23 cellular contexts compared by ENCODE assay signal in the genomic region with DNA sequence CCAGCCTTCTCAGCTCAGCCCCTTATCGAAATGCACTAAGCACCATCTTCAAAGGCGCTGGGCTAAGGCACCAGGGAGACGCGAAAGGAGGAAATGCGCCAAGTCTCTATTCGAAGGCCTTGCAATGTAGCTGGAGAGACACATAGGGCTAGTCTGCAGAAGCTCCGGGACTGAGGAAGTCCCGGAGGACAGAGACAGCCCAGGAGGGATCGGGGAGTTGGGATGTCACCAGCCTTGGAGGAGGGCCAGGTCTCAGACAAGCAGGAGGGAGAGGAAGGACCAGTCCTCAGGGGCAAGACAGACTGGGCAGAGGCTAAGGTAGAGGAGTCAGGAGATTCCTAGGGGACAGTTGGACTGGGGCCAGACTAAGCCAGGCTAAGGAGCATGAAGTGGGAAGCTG. TPM values are rescaled to one million over a fixed set of nuclear protein-coding genes. Genes with fewer than 3 reads are reported as not detected.
A peak's percentile ranks its signal among the peaks of the same experiment; 100 is the strongest.
DNase-seq lines count a peak whose midpoint lies in the region; ATAC-seq, FAIRE-seq and TF ChIP-seq lines count a peak whose summit lies in the region.
"Had no signal": no experiment of that assay in that cellular context is flagged by ENCODE, and none has a peak within 500 bp of the region (broad histone marks: within the 10 kb centered on the region; RNA-seq: fewer than 3 reads in every experiment).

No MANE protein-coding gene starts in this region.

- H3K36me3 ChIP-seq in BLaER1, result no peaks in the 10 kb centered on the region
- no peaks in the 10 kb centered on the region for H3K36me3 ChIP-seq in MG63

- H3K27me3 ChIP-seq in BLaER1, result peaks cover 35% of the 10 kb centered on the region
- no peaks in the 10 kb centered on the region for H3K27me3 ChIP-seq in MG63
- H3K27me3 ChIP-seq: testis had no signal

- peaks cover 39% of the 10 kb centered on the region for H3K4me1 Mint-ChIP-seq in memory B cell

- peaks cover 38% of the 10 kb centered on the region for H3K4me1 ChIP-seq in BLaER1
- H3K4me1 ChIP-seq: testis had no signal

- peaks cover 6% of the 10 kb centered on the region for H3K36me3 Mint-ChIP-seq in memory B cell

- H3K27me3 Mint-ChIP-seq in memory B cell, result no peaks in the 10 kb centered on the region

- H3K4me2 ChIP-seq in BLaER1, result peak overlapping the region; percentile 83
- H3K4me2 ChIP-seq: GM23338 had no signal

- H3K9me3 ChIP-seq in BLaER1, result no peaks in the 10 kb centered on the region
- no peaks in the 10 kb centered on the region for H3K9me3 ChIP-seq in MG63
- H3K9me3 ChIP-seq: testis had no signal

- TF ChIP-seq POLR2A in GM12892 (IDR thresholded peaks at IDR 0.05; ENCODE audit: low read depth, low read length), result no peak

- H3K27ac ChIP-seq in BLaER1, result no peak overlapping the region
- H3K27ac ChIP-seq: dorsolateral prefrontal cortex, testis had no signal

- ATAC-seq in SK-N-SH treated with all-trans-retinoic acid at 6 μM for 48 hours, result peak; percentile 15; the same call in 2 of the 3 replicates
- no peak for ATAC-seq in memory B cell (ENCODE audit: low read depth)
- ATAC-seq: GM23338, K562 had no signal

- peak overlapping the region; percentile 85 for H3K4me3 Mint-ChIP-seq in memory B cell
- H3K4me3 Mint-ChIP-seq: GM23338 had no signal

- peak overlapping the region; percentile 12 for H3K27ac Mint-ChIP-seq in memory B cell
- H3K27ac Mint-ChIP-seq: GM23338 had no signal

- H3K4me3 ChIP-seq in BLaER1 (0 out of 2 replicates have a peak overlapping the region, but pooled peaks have one; percentile 21), MG63 (no peak overlapping the region)
- H3K4me3 ChIP-seq: dorsolateral prefrontal cortex, GM23338, K562, lung, testis had no signal

- peak; percentile 57 for FAIRE-seq in GM12892 (lab: Jason Lieb, UNC)
- FAIRE-seq: islet of Langerhans, K562 had no signal

- peaks cover 5% of the 10 kb centered on the region; the same call in 1 of the 2 replicates for H4K20me1 ChIP-seq in BLaER1

- H3K9me3 Mint-ChIP-seq in memory B cell, result no peaks in the 10 kb centered on the region
- H3K9me3 Mint-ChIP-seq: GM23338; T-helper 1 cell treated with Interleukin-12 subunit alpha and Interleukin-12 subunit beta and Interleukin-4 antibody, amounts not matched to agents 30 μg/mL and 1 μg/mL, for 36 hours had no signal

- H3K9ac ChIP-seq in BLaER1, result no peak overlapping the region

- no peak for DNase-seq in GM12892 (ENCODE audit: insufficient read length)
- no peak for DNase-seq in memory B cell (ENCODE audit: low spot score in 2 of 2)
- DNase-seq in MG63, result no peak
- DNase-seq in HuH-7.5 (ENCODE audit: low spot score), result no peak
- no peak for DNase-seq in NCI-H2081 treated with DMSO at 0.1 percent for 48 hours (lab: John Stamatoyannopoulos, UW)
- DNase-seq: activated naive CD4-positive, alpha-beta T cell treated with anti-CD3 and anti-CD28 coated beads, Interleukin-2, amount 50 U/mL, for 16 hours; DMS79 treated with DMSO at 0.1 percent for 48 hours; dorsolateral prefrontal cortex; foreskin fibroblast; NCI-H1417; NCI-H524 treated with DMSO at 0.1 percent for 48 hours; SHP77; testis had no signal

TF ChIP-seq in SK-N-SH treated with all-trans-retinoic acid at 6 μM for 48 hours, 23 proteins besides CTCF, POLR2A, EP300 and RAD21:
- TF ChIP-seq, protein P1, sequence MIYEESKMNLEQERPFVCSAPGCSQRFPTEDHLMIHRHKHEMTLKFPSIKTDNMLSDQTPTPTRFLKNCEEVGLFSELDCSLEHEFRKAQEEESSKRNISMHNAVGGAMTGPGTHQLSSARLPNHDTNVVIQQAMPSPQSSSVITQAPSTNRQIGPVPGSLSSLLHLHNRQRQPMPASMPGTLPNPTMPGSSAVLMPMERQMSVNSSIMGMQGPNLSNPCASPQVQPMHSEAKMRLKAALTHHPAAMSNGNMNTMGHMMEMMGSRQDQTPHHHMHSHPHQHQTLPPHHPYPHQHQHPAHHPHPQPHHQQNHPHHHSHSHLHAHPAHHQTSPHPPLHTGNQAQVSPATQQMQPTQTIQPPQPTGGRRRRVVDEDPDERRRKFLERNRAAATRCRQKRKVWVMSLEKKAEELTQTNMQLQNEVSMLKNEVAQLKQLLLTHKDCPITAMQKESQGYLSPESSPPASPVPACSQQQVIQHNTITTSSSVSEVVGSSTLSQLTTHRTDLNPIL (CRISPR knock-in tag; IDR thresholded peaks at IDR 0.05; ENCODE audit: low read depth), result no peak
- TF ChIP-seq GLIS3 (CRISPR knock-in tag; IDR thresholded peaks at IDR 0.05), result no peak
- no peak for TF ChIP-seq TCF4 (CRISPR knock-in tag; IDR thresholded peaks at IDR 0.05; ENCODE audit: borderline replicate concordance)
- no peak for TF ChIP-seq BACH2 (CRISPR knock-in tag; IDR thresholded peaks at IDR 0.05; ENCODE audit: borderline replicate concordance)
- TF ChIP-seq, protein P2, sequence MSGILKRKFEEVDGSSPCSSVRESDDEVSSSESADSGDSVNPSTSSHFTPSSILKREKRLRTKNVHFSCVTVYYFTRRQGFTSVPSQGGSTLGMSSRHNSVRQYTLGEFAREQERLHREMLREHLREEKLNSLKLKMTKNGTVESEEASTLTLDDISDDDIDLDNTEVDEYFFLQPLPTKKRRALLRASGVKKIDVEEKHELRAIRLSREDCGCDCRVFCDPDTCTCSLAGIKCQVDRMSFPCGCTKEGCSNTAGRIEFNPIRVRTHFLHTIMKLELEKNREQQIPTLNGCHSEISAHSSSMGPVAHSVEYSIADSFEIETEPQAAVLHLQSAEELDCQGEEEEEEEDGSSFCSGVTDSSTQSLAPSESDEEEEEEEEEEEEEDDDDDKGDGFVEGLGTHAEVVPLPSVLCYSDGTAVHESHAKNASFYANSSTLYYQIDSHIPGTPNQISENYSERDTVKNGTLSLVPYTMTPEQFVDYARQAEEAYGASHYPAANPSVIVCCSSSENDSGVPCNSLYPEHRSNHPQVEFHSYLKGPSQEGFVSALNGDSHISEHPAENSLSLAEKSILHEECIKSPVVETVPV (CRISPR knock-in tag; IDR thresholded peaks at IDR 0.05), result no peak
- TF ChIP-seq TOX (CRISPR knock-in tag; IDR thresholded peaks at IDR 0.05; ENCODE audit: borderline replicate concordance), result no peak
- TF ChIP-seq SNAI2 (CRISPR knock-in tag; IDR thresholded peaks at IDR 0.05), result no peak
- no peak for TF ChIP-seq CSDC2 (CRISPR knock-in tag; IDR thresholded peaks at IDR 0.05)
- TF ChIP-seq PPARA (CRISPR knock-in tag; IDR thresholded peaks at IDR 0.05; ENCODE audit: borderline replicate concordance), result no peak

RNA-seq across cellular contexts. Expression of a gene that starts 8.5 kb away (rescaled TPM):
- 2.2 TPM for polyA plus RNA-seq in GM12892 (2012; ENCODE audit: missing spikeins)
- total RNA-seq in MG63 (2014; rRNA removed; shearing (Covaris generic); ENCODE audit: low replicate concordance), result 1.9 and 2.9 TPM in 2 replicates

RNA-seq across cellular contexts. Expression of a gene that starts 8.7 kb away (rescaled TPM):
- 26.9 TPM for polyA plus RNA-seq in GM12892 (2012; ENCODE audit: missing spikeins)
- total RNA-seq in MG63 (2014; rRNA removed; shearing (Covaris generic); ENCODE audit: low replicate concordance), result 7.7 and 10.6 TPM in 2 replicates

RNA-seq across cellular contexts. Expression of a gene that starts 19.2 kb away (rescaled TPM):
- polyA plus RNA-seq in GM12892 (2012; ENCODE audit: missing spikeins), result 208 TPM
- total RNA-seq in MG63 (2014; rRNA removed; shearing (Covaris generic); ENCODE audit: low replicate concordance), result 54.8 and 127 TPM in 2 replicates

RNA-seq across cellular contexts. Expression of a gene that starts 19.6 kb away (rescaled TPM):
- 9.4 TPM for polyA plus RNA-seq in GM12892 (2012; ENCODE audit: missing spikeins)
- total RNA-seq in MG63 (2014; rRNA removed; shearing (Covaris generic); ENCODE audit: low replicate concordance), result 5.7 and 8.0 TPM in 2 replicates

RNA-seq across cellular contexts. Expression of a gene that starts 53.1 kb away (rescaled TPM):
- polyA plus RNA-seq in GM12892 (2012; ENCODE audit: missing spikeins), result 0.36 TPM
- not detected in 2 replicates for total RNA-seq in MG63 (2014; rRNA removed; shearing (Covaris generic); ENCODE audit: low replicate concordance)
- total RNA-seq: epithelial cell of proximal tubule, osteocyte had no signal
- polyA plus RNA-seq: AG04450, K562, lung had no signal
